ENCODE assay signal across 9 cellular contexts in the genomic region with DNA sequence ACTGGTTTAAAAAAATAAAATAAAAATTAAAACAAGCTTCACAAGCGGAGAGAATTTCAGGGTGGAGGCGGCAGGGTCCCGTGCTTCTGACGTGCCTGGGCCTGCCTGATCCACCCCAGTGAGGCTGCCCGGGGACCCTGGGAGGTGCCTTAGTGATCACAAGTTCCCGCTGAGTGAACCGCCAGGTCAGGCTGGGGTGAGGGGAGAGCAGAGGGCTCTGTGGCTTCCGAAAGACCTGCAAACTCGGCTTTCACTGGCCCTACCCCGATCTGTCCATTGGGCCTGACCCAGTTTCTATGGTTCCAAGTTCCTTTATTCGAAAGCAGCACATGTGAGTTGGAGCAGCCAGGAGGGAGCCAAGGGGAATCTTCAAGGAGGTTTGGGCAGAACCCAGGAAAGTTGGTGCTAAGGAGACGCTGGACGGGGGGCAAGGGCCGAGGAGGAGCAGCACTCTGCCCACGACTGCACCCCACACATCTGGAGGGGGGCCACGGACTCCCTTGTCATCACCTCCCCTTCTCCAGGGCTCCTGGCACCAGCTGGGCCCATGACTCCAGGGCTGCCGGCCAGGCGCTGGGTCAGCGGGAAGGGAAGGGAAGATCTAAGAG. TPM values are rescaled to one million over a fixed set of nuclear protein-coding genes. Genes with fewer than 3 reads are reported as not detected.
A peak's percentile ranks its signal among the peaks of the same experiment; 100 is the strongest.
DNase-seq lines count a peak whose midpoint lies in the region; ATAC-seq, FAIRE-seq and TF ChIP-seq lines count a peak whose summit lies in the region.
"Had no signal": no experiment of that assay in that cellular context is flagged by ENCODE, and none has a peak within 500 bp of the region (broad histone marks: within the 10 kb centered on the region; RNA-seq: fewer than 3 reads in every experiment).

No MANE protein-coding gene starts in this region.

- no peak overlapping the region for H2AK5ac ChIP-seq in H9 (ENCODE audit: insufficient read length, low read length)

- no peak overlapping the region for H3K27ac ChIP-seq in H9 (ENCODE audit: insufficient read length, low read depth, low read length)
- H3K27ac ChIP-seq in kidney (ENCODE audit: low read depth in 2 of 2, low read length in 2 of 2): peak overlapping the region; percentile 71 to 76
- H3K27ac ChIP-seq in skeletal muscle tissue (ENCODE audit: low read depth, low read length): peak overlapping the region; percentile 91

- peaks cover 7 to 18% of the 10 kb centered on the region in 2 donors for H3K36me3 ChIP-seq in kidney (ENCODE audit: control insufficient read depth in 1 of 2, insufficient read depth in 2 of 2, low read length in 2 of 2)
- H3K36me3 ChIP-seq in skeletal muscle tissue (ENCODE audit: control insufficient read depth in 3 of 3, insufficient read depth in 3 of 3, low read length in 3 of 3): peaks cover 2 to 10% (median 4%) of the 10 kb centered on the region in 3 donors

- no peak overlapping the region for H2BK12ac ChIP-seq in H9 (ENCODE audit: insufficient read length, low read depth, low read length)

- H3K4me3 Mint-ChIP-seq in H9 (no peak overlapping the region), chondrocyte (ENCODE audit: unreplicated experiment) (peak overlapping the region; percentile 21)

- no peak overlapping the region for H3K56ac ChIP-seq in H9 (ENCODE audit: insufficient read length, low read depth, low read length)

- peak overlapping the region in 1 of 3 experiments; percentile 88; a peak in 2 of 7 replicates for H3K27ac Mint-ChIP-seq in H9
- peak overlapping the region; percentile 96 for H3K27ac Mint-ChIP-seq in chondrocyte (ENCODE audit: unreplicated experiment)

- H3K9ac ChIP-seq in H9 (ENCODE audit: extremely low read depth, insufficient read length, low read length) (no peak overlapping the region), kidney (ENCODE audit: low read length in 2 of 2) (peak overlapping the region in 1 of 2 donors; percentile 46), skeletal muscle tissue (ENCODE audit: low read depth in 1 of 3, low read length in 3 of 3) (peak overlapping the region; percentile 51 to 71 (median 52))

- H3T11ph ChIP-seq in H9 (ENCODE audit: low read length): no peak overlapping the region

- peak overlapping the region; percentile 17; the same call in 1 of the 2 replicates for H3K14ac ChIP-seq in H9 (ENCODE audit: insufficient read depth, low read length)

- H4K91ac ChIP-seq in H9 (ENCODE audit: insufficient read length, low read depth, low read length): no peak overlapping the region

- no peak overlapping the region for H4K8ac ChIP-seq in H9 (replicated peaks; ENCODE audit: insufficient read length, low read depth, low read length)

- TF ChIP-seq CTCF in H9 (conservative IDR thresholded peaks at IDR 0.05) (no peak), chondrocyte (IDR thresholded peaks at IDR 0.05) (no peak), kidney (IDR thresholded peaks at IDR 0.05; ENCODE audit: borderline replicate concordance, extremely low read depth, insufficient read depth) (no peak)

- no peak overlapping the region for H4K5ac ChIP-seq in H9 (ENCODE audit: insufficient read length, low read depth, low read length)

- H3K27me3 ChIP-seq in H9 (ENCODE audit: insufficient read depth, low read length) (no peaks in the 10 kb centered on the region), skeletal muscle tissue (ENCODE audit: control insufficient read depth in 3 of 3, insufficient read depth in 3 of 3, low read length in 3 of 3) (no peaks in the 10 kb centered on the region)

- no peaks in the 10 kb centered on the region for H3K9me3 Mint-ChIP-seq in H9
- H3K9me3 Mint-ChIP-seq in chondrocyte (ENCODE audit: low read depth): no peaks in the 10 kb centered on the region

- H3K23ac ChIP-seq in H9 (ENCODE audit: insufficient read length, low read depth, low read length): no peak overlapping the region

- no peaks in the 10 kb centered on the region for H3K9me3 ChIP-seq in H9 (ENCODE audit: control insufficient read depth, low read depth, low read length)
- no peaks in the 10 kb centered on the region for H3K9me3 ChIP-seq in kidney (ENCODE audit: control insufficient read depth in 1 of 2, low read length in 2 of 2)
- H3K9me3 ChIP-seq in skeletal muscle tissue (ENCODE audit: control insufficient read depth in 3 of 3, low read length in 3 of 3): no peaks in the 10 kb centered on the region

- H3K4me1 ChIP-seq in H9 (ENCODE audit: insufficient read depth, low read length) (peaks cover 2% of the 10 kb centered on the region; the same call in 1 of the 2 replicates), kidney (ENCODE audit: control insufficient read depth in 1 of 2, insufficient read depth in 1 of 2, low read depth in 1 of 2, low read length in 2 of 2) (peaks cover 10 to 21% of the 10 kb centered on the region in 2 donors), skeletal muscle tissue (ENCODE audit: control insufficient read depth in 3 of 3, insufficient read depth in 3 of 3, low read length in 3 of 3) (peaks cover 56 to 70% (median 61%) of the 10 kb centered on the region in 3 donors)

- no peak overlapping the region for H2BK15ac ChIP-seq in H9 (ENCODE audit: low read depth, low read length)

- no peak overlapping the region for H2BK5ac ChIP-seq in H9 (ENCODE audit: insufficient read length, low read length)

- FAIRE-seq in kidney (lab: Jason Lieb, UNC): no peak

- no peak for ATAC-seq in HG03097 (IDR thresholded peaks at IDR 0.05; ENCODE audit: low FRiP score, unreplicated experiment)

- no peaks in the 10 kb centered on the region for H4K20me1 ChIP-seq in H9 (ENCODE audit: control insufficient read depth, insufficient read depth, insufficient read length)

- no CpG with 5 or more reads among the region's 19 CpGs for WGBS in H9 (ENCODE audit: extremely low coverage, insufficient read length, low lambda C conversion rate)

- no peaks in the 10 kb centered on the region for H3K23me2 ChIP-seq in H9 (ENCODE audit: insufficient read length, low read depth, low read length, poor library complexity, severe bottlenecking)

- no peak overlapping the region for H3K4ac ChIP-seq in H9 (ENCODE audit: low read depth, low read length)

- H3K79me1 ChIP-seq in H9 (ENCODE audit: insufficient read depth, low read depth, low read length, poor library complexity, severe bottlenecking): no peaks in the 10 kb centered on the region

- H2BK120ac ChIP-seq in H9 (ENCODE audit: low read depth, low read length, poor library complexity, severe bottlenecking): no peak overlapping the region

- H2AFZ ChIP-seq in H9 (ENCODE audit: low read length): no peak overlapping the region

- no peaks in the 10 kb centered on the region; the same call in 1 of the 2 replicates for H3K27me3 Mint-ChIP-seq in H9 (ENCODE audit: low read depth)
- H3K27me3 Mint-ChIP-seq in chondrocyte (ENCODE audit: low read depth): no peaks in the 10 kb centered on the region

- peaks cover 21 to 27% of the 10 kb centered on the region in 2 experiments for H3K4me1 Mint-ChIP-seq in H9
- H3K4me1 Mint-ChIP-seq in chondrocyte (ENCODE audit: low read depth): peaks cover 83% of the 10 kb centered on the region

- DNase-seq in H9: no peak
- DNase-seq in chondrocyte (ENCODE audit: low spot score): no peak
- DNase-seq in kidney: peak; percentile 84
- DNase-seq in NAMALWA (ENCODE audit: low spot score): no peak
- no peak for DNase-seq in DMS53 treated with DMSO at 0.1 percent for 48 hours (lab: John Stamatoyannopoulos, UW; ENCODE audit: unreplicated experiment)
- no peak for DNase-seq in hepatic stellate cell (ENCODE audit: low spot score)
- DNase-seq: kidney glomerular epithelial cell had no signal

- no peak overlapping the region for H3K4me3 ChIP-seq in kidney (ENCODE audit: low read length in 2 of 2)
- H3K4me3 ChIP-seq in skeletal muscle tissue (ENCODE audit: low read length in 3 of 3): peak overlapping the region; percentile 37 to 54 (median 43)

- H3K36me3 Mint-ChIP-seq in H9 (ENCODE audit: insufficient read depth in 1 of 3, low read depth in 3 of 3) (peaks cover 7 to 24% (median 20%) of the 10 kb centered on the region in 3 experiments), chondrocyte (ENCODE audit: low read depth) (peaks cover 22% of the 10 kb centered on the region)

- H2BK20ac ChIP-seq in H9 (ENCODE audit: low read depth, low read length, poor library complexity, severe bottlenecking): no peak overlapping the region

- H3K18ac ChIP-seq in H9 (ENCODE audit: insufficient read length, low read depth, low read length): peak overlapping the region; percentile 29

- H3K4me2 ChIP-seq in H9 (ENCODE audit: insufficient read depth, insufficient read length, low read length): no peak overlapping the region

- intact Hi-C loops in kidney (cut with DNase I): no loop called here

- H3K79me2 ChIP-seq in H9 (ENCODE audit: insufficient read depth, low read length): no peaks in the 10 kb centered on the region

RNA-seq across cellular contexts. Expression of gene MMP14, which starts 12.9 kb away (rescaled TPM):
- 56.5 and 60.3 TPM in 2 replicates for total RNA-seq in H9 (2021)
- total RNA-seq in chondrocyte: 486 to 1,030 TPM (median 987 TPM) in 3 replicates
- total RNA-seq in kidney: 108 TPM
- polyA plus RNA-seq in kidney (ENCODE audit: insufficient read depth, low read depth, low replicate concordance): 30.1 TPM
- 96.0 TPM for total RNA-seq in skeletal muscle tissue

RNA-seq across cellular contexts. Expression of gene MRPL52, which starts 19.6 kb away (rescaled TPM):
- total RNA-seq in H9 (2021) (174 and 190 TPM in 2 replicates), chondrocyte (71.5 to 93.2 TPM (median 74.7 TPM) in 3 replicates), kidney (74.3 TPM), skeletal muscle tissue (16.7 TPM)
- 255 TPM for polyA plus RNA-seq in kidney (ENCODE audit: insufficient read depth, low read depth, low replicate concordance)

RNA-seq across cellular contexts. Expression of gene LRP10, which starts 22.2 kb away (rescaled TPM):
- total RNA-seq in H9 (2021) (12.7 and 13.3 TPM in 2 replicates), chondrocyte (124 to 168 TPM (median 167 TPM) in 3 replicates), kidney (207 TPM), skeletal muscle tissue (11.0 TPM)
- polyA plus RNA-seq in kidney (ENCODE audit: insufficient read depth, low read depth, low replicate concordance): 74.7 TPM

RNA-seq across cellular contexts. Expression of gene REM2, which starts 33.7 kb away (rescaled TPM):
- total RNA-seq in H9 (2021): 1.2 and 1.4 TPM in 2 replicates
- total RNA-seq in chondrocyte: 0.10 TPM in 1 of 3 replicates, not detected in the others
- total RNA-seq in kidney: 0.63 TPM
- 0.77 TPM for polyA plus RNA-seq in kidney (ENCODE audit: insufficient read depth, low read depth, low replicate concordance)
- total RNA-seq in skeletal muscle tissue: under 0.01 TPM

RNA-seq across cellular contexts. Expression of gene SLC7A7, which starts 34.1 kb away (rescaled TPM):
- total RNA-seq in H9 (2021): 2.5 and 3.1 TPM in 2 replicates
- 0.46 to 1.5 TPM (median 1.5 TPM) in 3 replicates for total RNA-seq in chondrocyte
- 26.6 TPM for total RNA-seq in kidney
- polyA plus RNA-seq in kidney (ENCODE audit: insufficient read depth, low read depth, low replicate concordance): 235 TPM
- total RNA-seq in skeletal muscle tissue: 15.1 TPM

Comparison
In these comparisons a context has a peak if more than half of its experiments do, and no peak if none do; other contexts are left out.
1. H3K4me3 ChIP-seq: peak in skeletal muscle tissue (3 of 3); none in kidney (0 of 2).